In genomic region chr11:130666781-130667251, GRCh38 we compare ENCODE assay signal across 12 cellular contexts.
A peak's percentile ranks its signal among the peaks of the same experiment; 100 is the strongest.
DNase-seq lines count a peak whose midpoint lies in the region; ATAC-seq and TF ChIP-seq lines count a peak whose summit lies in the region.
"Had no signal": no experiment of that assay in that cellular context is flagged by ENCODE, and none has a peak within 500 bp of the region (broad histone marks: within the 10 kb centered on the region; RNA-seq: fewer than 3 reads in every experiment).

No MANE protein-coding gene starts in this region.

- POLR2A ChIA-PET in AG04450 (lab: Yijun Ruan, JAX): no interaction called here

- H3K27ac ChIP-seq in AG04450 (ENCODE audit: low read depth, low read length): peak overlapping the region; percentile 47

- H3K4me3 ChIP-seq in AG04450 (ENCODE audit: low read depth, low read length) (no peak overlapping the region), HFF-Myc (replicated peaks; ENCODE audit: low read depth, low read length) (no peak overlapping the region), astrocyte of the spinal cord (ENCODE audit: low read depth, low read length) (no peak overlapping the region)

- CTCF ChIA-PET in AG04450 (lab: Charles Lee): interaction anchor here (0.8 to 1.0 kb wide), 2 partner anchors 30 to 232 kb away, joined by 3 read pairs; no protein-coding TSS in a partner anchor

- peak; percentile 52 for ATAC-seq in left lobe of liver

- H3K27me3 ChIP-seq in AG04450 (ENCODE audit: control insufficient read depth, insufficient read depth, low read length): no peaks in the 10 kb centered on the region

- TF ChIP-seq POLR2A in erythroblast (IDR thresholded peaks at IDR 0.05; ENCODE audit: low read length): no peak

- DNase-seq in AG04450 (ENCODE audit: low read depth, low spot score): no peak
- DNase-seq in HFF-Myc (ENCODE audit: extremely low read depth, low read depth): no peak
- peak; percentile 66 for DNase-seq in astrocyte of the spinal cord (ENCODE audit: low read depth, low spot score)
- DNase-seq in left lobe of liver (ENCODE audit: low spot score): no peak
- no peak for DNase-seq in activated CD4-positive, alpha-beta T cell treated with anti-CD3 and anti-CD28 coated beads for 48 hours
- no peak for DNase-seq in erythroblast (lab: John Stamatoyannopoulos, UW)
- no peak for DNase-seq in NCI-H345 treated with DMSO at 0.1 percent for 48 hours (lab: John Stamatoyannopoulos, UW; ENCODE audit: unreplicated experiment)
- DNase-seq in HUDEP-2 (lab: John Stamatoyannopoulos, UW; ENCODE audit: unreplicated experiment in 76 of 76): no peak
- DNase-seq: activated naive CD4-positive, alpha-beta T cell treated with anti-CD3 and anti-CD28 coated beads, Interleukin-2, amount 10 ng/mL, durations not matched to agents 7 days and 5 days; CD4-positive, CD25-positive, alpha-beta regulatory T cell; foreskin melanocyte; NCI-H1930 had no signal

- H3K9me3 ChIP-seq in AG04450 (ENCODE audit: control insufficient read depth, insufficient read depth, low read length): no peaks in the 10 kb centered on the region

- in situ Hi-C loops in astrocyte of the spinal cord (cut with HindIII; ENCODE audit: low sequenced_read_pairs): no loop called here

- TF ChIP-seq CTCF in AG04450 (IDR thresholded peaks at IDR 0.05; ENCODE audit: low read depth, low read length) (no peak), HFF-Myc (IDR thresholded peaks at IDR 0.05; ENCODE audit: low read depth, low read length, missing control alignments) (peak; percentile 3), astrocyte of the spinal cord (IDR thresholded peaks at IDR 0.05; ENCODE audit: low read depth, low read length) (peak; percentile 7)
